Comparison of ENCODE assay signal across 9 cellular contexts in genomic region chr11:69162505-69162904, GRCh38. TPM values are rescaled to one million over a fixed set of nuclear protein-coding genes. Genes with fewer than 3 reads are reported as not detected.
"Had no signal": no experiment of that assay in that cellular context is flagged by ENCODE, and none has a peak within 500 bp of the region (broad histone marks: within the 10 kb centered on the region; RNA-seq: fewer than 3 reads in every experiment).

No MANE protein-coding gene starts in this region.

- DNase-seq: GDM1, GF-D8 had no signal

- H3K4me3 ChIP-seq: GM12878 had no signal

- ATAC-seq: GM12878 had no signal

- FAIRE-seq: G401.6, GM12878, GM12891, GM12892, GM18507, GM19239 had no signal

RNA-seq across cellular contexts. Expression of gene SMIM38, which starts 6.8 kb away (rescaled TPM):
- total RNA-seq: G401 had no signal
